Comparison of ENCODE assay signal across 24 cellular contexts in the genomic region with DNA sequence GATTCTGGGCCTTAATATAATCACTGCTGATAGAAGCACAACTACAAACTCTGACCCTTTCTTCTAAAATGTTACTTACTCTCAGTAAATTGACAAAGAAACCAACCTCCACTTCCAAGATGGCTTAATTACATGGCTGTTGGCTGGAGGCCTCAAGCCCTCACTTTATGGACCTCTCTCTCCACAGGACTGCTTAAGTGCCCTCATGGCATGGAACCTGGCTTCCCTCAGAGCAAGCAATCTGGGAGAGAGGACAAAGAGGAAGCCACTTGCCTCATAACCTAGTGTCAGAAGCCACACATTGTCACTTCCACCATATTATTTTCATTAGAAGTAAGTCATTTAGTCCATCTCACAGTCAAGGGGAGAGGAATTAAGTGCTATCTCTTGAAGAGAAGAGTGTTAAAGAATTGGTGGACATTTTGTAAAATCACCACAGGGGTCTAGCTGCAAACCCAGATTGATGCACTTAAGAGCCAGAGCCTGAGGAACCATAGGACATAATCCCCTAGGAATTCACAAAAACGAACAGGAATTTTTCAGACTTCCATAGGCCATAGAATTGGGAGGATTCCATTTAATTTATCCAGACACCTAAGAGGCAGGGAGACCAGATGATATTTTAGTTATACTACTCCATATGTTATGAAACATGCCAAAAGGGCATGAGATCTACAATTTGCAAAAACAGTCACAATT.
"Had no signal": no experiment of that assay in that cellular context is flagged by ENCODE, and none has a peak within 500 bp of the region (broad histone marks: within the 10 kb centered on the region; RNA-seq: fewer than 3 reads in every experiment).

No MANE protein-coding gene starts in this region.

- H3K36me3 ChIP-seq: breast epithelium had no signal

- H3K4me3 ChIP-seq: breast epithelium, PC-9 had no signal

- H3K27ac ChIP-seq: breast epithelium, PC-9 had no signal

- H3K9me3 Mint-ChIP-seq: activated naive CD4-positive, alpha-beta T cell treated with anti-CD3 and anti-CD28 coated beads, Interleukin-2, amount 50 U/mL, for 24 hours; activated T-helper 1 cell treated with anti-CD3 and anti-CD28 coated beads, Interleukin-12 subunit alpha, Interleukin-12 subunit beta, Interleukin-2, Interleukin-4 antibody, amounts not matched to agents 30 ng/mL and 10 ng/mL and 1 ng/mL, durations not matched to agents 14 hours and 24 hours and 36 hours; T-helper 1 cell treated with Interleukin-12 subunit alpha and Interleukin-12 subunit beta and Interleukin-4 antibody, amounts not matched to agents 30 μg/mL and 1 μg/mL, for 36 hours had no signal

- H3K4me1 Mint-ChIP-seq: activated naive CD4-positive, alpha-beta T cell treated with anti-CD3 and anti-CD28 coated beads, Interleukin-2, amount 50 U/mL, for 24 hours had no signal

- H3K27me3 ChIP-seq: breast epithelium had no signal

- H3K4me1 ChIP-seq: breast epithelium had no signal

- ATAC-seq: activated CD8-positive, alpha-beta T cell treated with anti-CD3 and anti-CD28 coated beads, Interleukin-2, amount 10 ng/mL, durations not matched to agents 7 days and 5 days had no signal

- H2AFZ ChIP-seq: PC-9 had no signal

- H3K9me3 ChIP-seq: breast epithelium had no signal

- H3K27ac Mint-ChIP-seq: activated CD8-positive, alpha-beta T cell treated with anti-CD3 and anti-CD28 coated beads, Interleukin-2, amount 10 ng/mL, durations not matched to agents 7 days and 5 days; activated naive CD4-positive, alpha-beta T cell treated with anti-CD3 and anti-CD28 coated beads, Interleukin-2, amount 50 U/mL, for 24 hours; activated T-cell treated with anti-CD3 and anti-CD28 coated beads, Interleukin-2, amount 50 U/mL, for 24 hours; activated T-helper 1 cell treated with anti-CD3 and anti-CD28 coated beads, Interleukin-12 subunit alpha, Interleukin-12 subunit beta, Interleukin-2, Interleukin-4 antibody, amounts not matched to agents 30 ng/mL and 10 ng/mL and 1 ng/mL, durations not matched to agents 14 hours and 24 hours and 36 hours; T-helper 1 cell treated with Interleukin-12 subunit alpha and Interleukin-12 subunit beta and Interleukin-4 antibody, amounts not matched to agents 30 μg/mL and 1 μg/mL, for 36 hours had no signal

- DNase-seq: activated CD4-positive, alpha-beta T cell treated with anti-CD3 and anti-CD28 coated beads for 48 hours; activated CD4-positive, alpha-beta T cell treated with anti-CD3 and anti-CD28 coated beads, Interleukin-2, amount 50 U/mL, for 4 hours; activated CD4-positive, CD25-positive, alpha-beta regulatory T cell treated with anti-CD3 and anti-CD28 coated beads, Interleukin-2, amount 50 U/mL, for 72 hours; activated CD8-positive, alpha-beta memory T cell treated with anti-CD3 and anti-CD28 coated beads, Interleukin-2, amount 50 U/mL, for 48 hours; activated CD8-positive, alpha-beta T cell treated with anti-CD3 and anti-CD28 coated beads, Interleukin-2, amount 10 ng/mL, durations not matched to agents 7 days and 5 days; activated effector memory CD4-positive, alpha-beta T cell treated with Interleukin-2 at 50 U/mL for 16 hours; activated naive CD4-positive, alpha-beta T cell; activated T-cell treated with anti-CD3 and anti-CD28 coated beads, Interleukin-2, amount 50 U/mL, for 24 hours; aorta; caudate nucleus; Karpas-422; MM.1S; NCI-H1930; NCI-H2107; NCI-H345; NCI-H510A; NCI-H526 treated with DMSO at 0.1 percent for 48 hours; NCI-H82; PC-9; SHP77 treated with DMSO at 0.1 percent for 48 hours had no signal

- H3K4me2 ChIP-seq: PC-9 had no signal

- H3K27me3 Mint-ChIP-seq: activated naive CD4-positive, alpha-beta T cell treated with anti-CD3 and anti-CD28 coated beads, Interleukin-2, amount 50 U/mL, for 24 hours; activated T-cell treated with anti-CD3 and anti-CD28 coated beads, Interleukin-2, amount 50 U/mL, for 24 hours had no signal

- H3K4me3 Mint-ChIP-seq: activated CD8-positive, alpha-beta T cell treated with anti-CD3 and anti-CD28 coated beads, Interleukin-2, amount 10 ng/mL, durations not matched to agents 7 days and 5 days; activated naive CD4-positive, alpha-beta T cell treated with anti-CD3 and anti-CD28 coated beads, Interleukin-2, amount 50 U/mL, for 24 hours; activated T-cell treated with anti-CD3 and anti-CD28 coated beads, Interleukin-2, amount 50 U/mL, for 24 hours; activated T-helper 1 cell treated with anti-CD3 and anti-CD28 coated beads, Interleukin-12 subunit alpha, Interleukin-12 subunit beta, Interleukin-2, Interleukin-4 antibody, amounts not matched to agents 30 ng/mL and 10 ng/mL and 1 ng/mL, durations not matched to agents 14 hours and 24 hours and 36 hours; T-helper 1 cell treated with Interleukin-12 subunit alpha and Interleukin-12 subunit beta and Interleukin-4 antibody, amounts not matched to agents 30 μg/mL and 1 μg/mL, for 36 hours had no signal
